ENCODE assay signal across 9 cellular contexts in genomic region chr6:119349041-119349340, GRCh38. TPM values are rescaled to one million over a fixed set of nuclear protein-coding genes. Genes with fewer than 3 reads are reported as not detected.
DNase-seq lines count a peak whose midpoint lies in the region; ATAC-seq, FAIRE-seq and TF ChIP-seq lines count a peak whose summit lies in the region.
"Had no signal": no experiment of that assay in that cellular context is flagged by ENCODE, and none has a peak within 500 bp of the region (broad histone marks: within the 10 kb centered on the region; RNA-seq: fewer than 3 reads in every experiment).

No MANE protein-coding gene starts in this region.

- no peak for DNase-seq in T-helper 2 cell treated with Interferon-gamma antibody and Interleukin-4, amounts not matched to agents 5 μg/mL and 100 μg/mL, for 36 hours (ENCODE audit: low spot score)
- DNase-seq in T-helper 2 cell (no peak), ascending aorta (ENCODE audit: low spot score in 2 of 2) (peak in 1 of 2 donors; percentile 64), keratinocyte (ENCODE audit: low read depth, low spot score) (no peak), suprapubic skin (ENCODE audit: low spot score in 2 of 2) (no peak), COR-L47 (lab: John Stamatoyannopoulos, UW) (no peak), NOMO-1 (lab: John Stamatoyannopoulos, UW; ENCODE audit: unreplicated experiment in 2 of 2) (no peak)

- H3K4me1 Mint-ChIP-seq in T-helper 2 cell treated with Interferon-gamma antibody and Interleukin-4, amounts not matched to agents 5 μg/mL and 100 μg/mL, for 36 hours (ENCODE audit: low read depth): peaks cover 60% of the 10 kb centered on the region

- H3K9me3 ChIP-seq in ascending aorta (no peaks in the 10 kb centered on the region), keratinocyte (ENCODE audit: control insufficient read depth, low read depth, low read length) (no peaks in the 10 kb centered on the region), suprapubic skin (no peaks in the 10 kb centered on the region)

- H3K27me3 ChIP-seq in ascending aorta (no peaks in the 10 kb centered on the region), keratinocyte (ENCODE audit: control insufficient read depth, extremely low read depth, insufficient read depth, low read length) (no peaks in the 10 kb centered on the region), suprapubic skin (no peaks in the 10 kb centered on the region)

- peak overlapping the region; percentile 93 to 94 for H3K27ac ChIP-seq in ascending aorta
- peak overlapping the region; percentile 77 for H3K27ac ChIP-seq in keratinocyte (ENCODE audit: control insufficient read depth, insufficient read depth, low read length)
- peak overlapping the region; percentile 99 for H3K27ac ChIP-seq in suprapubic skin

- TF ChIP-seq CTCF in ascending aorta (IDR thresholded peaks at IDR 0.05) (no peak), keratinocyte (optimal IDR thresholded peaks at IDR 0.05 in 1 of 3, IDR thresholded peaks at IDR 0.05 in 1 of 3, conservative IDR thresholded peaks at IDR 0.05 in 1 of 3; ENCODE audit: extremely low read depth in 1 of 3, insufficient read depth in 2 of 3, low read length in 3 of 3) (no peak), suprapubic skin (IDR thresholded peaks at IDR 0.05) (no peak)

- FAIRE-seq in keratinocyte (lab: Jason Lieb, UNC): no peak
- FAIRE-seq: G401.6 had no signal

- peak overlapping the region; percentile 97 to 98 for H3K4me3 ChIP-seq in ascending aorta
- H3K4me3 ChIP-seq in keratinocyte (ENCODE audit: control insufficient read depth in 2 of 3, extremely low read depth in 1 of 3, insufficient read depth in 2 of 3, low read depth in 1 of 3, low read length in 3 of 3): peak overlapping the region; percentile 73 to 92 (median 89)
- H3K4me3 ChIP-seq in suprapubic skin: peak overlapping the region; percentile 89

- intact Hi-C loops in ascending aorta (cut with DNase I): loop anchor here (2.0 to 5.0 kb wide), 3 partner anchors 202 to 457 kb away; partner anchors contain the start of gene ASF1A

- H3K4me3 Mint-ChIP-seq in T-helper 2 cell treated with Interferon-gamma antibody and Interleukin-4, amounts not matched to agents 5 μg/mL and 100 μg/mL, for 36 hours: peak overlapping the region; percentile 87

- H3K9ac ChIP-seq in keratinocyte (ENCODE audit: control insufficient read depth, extremely low read depth, insufficient read depth, low read length): peak overlapping the region; percentile 68

- no peak for TF ChIP-seq POLR2A in suprapubic skin (IDR thresholded peaks at IDR 0.05)

- peaks cover 2% of the 10 kb centered on the region for H3K9me1 ChIP-seq in keratinocyte (ENCODE audit: control insufficient read depth, extremely low read depth, insufficient read depth, low read length)

- H3K4me1 ChIP-seq in ascending aorta (peaks cover 0 to 11% of the 10 kb centered on the region in 2 donors), keratinocyte (ENCODE audit: control insufficient read depth, extremely low read depth, insufficient read depth, low read length) (peaks cover 21% of the 10 kb centered on the region), suprapubic skin (peaks cover 26% of the 10 kb centered on the region)

- H3K4me2 ChIP-seq in keratinocyte (ENCODE audit: control insufficient read depth, extremely low read depth, insufficient read depth, low read depth, low read length): peak overlapping the region; percentile 99

- no peaks in the 10 kb centered on the region for H3K27me3 Mint-ChIP-seq in T-helper 2 cell treated with Interferon-gamma antibody and Interleukin-4, amounts not matched to agents 5 μg/mL and 100 μg/mL, for 36 hours (ENCODE audit: low read depth)

- peaks cover 26% of the 10 kb centered on the region for H3K79me2 ChIP-seq in keratinocyte (ENCODE audit: control insufficient read depth, insufficient read depth, low read length)

- ATAC-seq in HG03066 (IDR thresholded peaks at IDR 0.05; ENCODE audit: low read depth, unreplicated experiment): peak; percentile 1

- 0% methylated on average over 11 of the region's 34 CpGs for WGBS in suprapubic skin

- dilution Hi-C loops in keratinocyte (cut with MboI; ENCODE audit: extremely low pct_ligation_motif_present, low sequenced_read_pairs): no loop called here

- peaks cover 26% of the 10 kb centered on the region for H3K36me3 Mint-ChIP-seq in T-helper 2 cell treated with Interferon-gamma antibody and Interleukin-4, amounts not matched to agents 5 μg/mL and 100 μg/mL, for 36 hours (ENCODE audit: low read depth)

- peak overlapping the region; percentile 85 for H3K27ac Mint-ChIP-seq in T-helper 2 cell treated with Interferon-gamma antibody and Interleukin-4, amounts not matched to agents 5 μg/mL and 100 μg/mL, for 36 hours

- H2AFZ ChIP-seq in keratinocyte (ENCODE audit: control insufficient read depth, low read length): peak overlapping the region; percentile 85

- no peaks in the 10 kb centered on the region for H4K20me1 ChIP-seq in keratinocyte (ENCODE audit: control insufficient read depth, extremely low read depth, insufficient read depth, low read length)

- H3K36me3 ChIP-seq in ascending aorta (no peaks in the 10 kb centered on the region), keratinocyte (ENCODE audit: control insufficient read depth in 2 of 2, extremely low read depth in 1 of 2, insufficient read depth in 2 of 2, low read length in 2 of 2) (no peaks in the 10 kb centered on the region), suprapubic skin (no peaks in the 10 kb centered on the region)

- H3K9me3 Mint-ChIP-seq in T-helper 2 cell treated with Interferon-gamma antibody and Interleukin-4, amounts not matched to agents 5 μg/mL and 100 μg/mL, for 36 hours: no peaks in the 10 kb centered on the region

- TF ChIP-seq EP300 in suprapubic skin (IDR thresholded peaks at IDR 0.05): no peak

RNA-seq across cellular contexts. Expression of gene MAN1A1, which starts 0.6 kb away (rescaled TPM):
- 75.5 TPM for total RNA-seq in ascending aorta
- 11.3 to 20.2 TPM (median 14.6 TPM) in 3 replicates for polyA plus RNA-seq in keratinocyte
- polyA plus RNA-seq in keratinocyte (2011; ENCODE audit: low read depth): 1.7 TPM
- polyA plus RNA-seq in keratinocyte (2011; cell fraction: cytosol; rRNA removed): 5.5 and 9.8 TPM in 2 replicates
- 23.7 and 29.9 TPM in 2 replicates for polyA plus RNA-seq in keratinocyte (2011; cell fraction: nucleus; rRNA removed)
- polyA plus RNA-seq in keratinocyte (2012; ENCODE audit: low replicate concordance): 2.9 and 14.9 TPM in 2 replicates
- 2.6 to 11.5 TPM (median 6.2 TPM) in 3 replicates for polyA minus RNA-seq in keratinocyte
- polyA minus RNA-seq in keratinocyte (2011; cell fraction: cytosol; rRNA and poly(A)+ RNA removed): 7.1 TPM
- 18.1 and 30.5 TPM in 2 replicates for polyA minus RNA-seq in keratinocyte (2011; cell fraction: nucleus; rRNA and poly(A)+ RNA removed)
- total RNA-seq in suprapubic skin: 10 to 100 TPM; 17.8 to 34.7 (median 29.9) TPM
